Comparison of ENCODE assay signal across 1 cellular context in the genomic region with DNA sequence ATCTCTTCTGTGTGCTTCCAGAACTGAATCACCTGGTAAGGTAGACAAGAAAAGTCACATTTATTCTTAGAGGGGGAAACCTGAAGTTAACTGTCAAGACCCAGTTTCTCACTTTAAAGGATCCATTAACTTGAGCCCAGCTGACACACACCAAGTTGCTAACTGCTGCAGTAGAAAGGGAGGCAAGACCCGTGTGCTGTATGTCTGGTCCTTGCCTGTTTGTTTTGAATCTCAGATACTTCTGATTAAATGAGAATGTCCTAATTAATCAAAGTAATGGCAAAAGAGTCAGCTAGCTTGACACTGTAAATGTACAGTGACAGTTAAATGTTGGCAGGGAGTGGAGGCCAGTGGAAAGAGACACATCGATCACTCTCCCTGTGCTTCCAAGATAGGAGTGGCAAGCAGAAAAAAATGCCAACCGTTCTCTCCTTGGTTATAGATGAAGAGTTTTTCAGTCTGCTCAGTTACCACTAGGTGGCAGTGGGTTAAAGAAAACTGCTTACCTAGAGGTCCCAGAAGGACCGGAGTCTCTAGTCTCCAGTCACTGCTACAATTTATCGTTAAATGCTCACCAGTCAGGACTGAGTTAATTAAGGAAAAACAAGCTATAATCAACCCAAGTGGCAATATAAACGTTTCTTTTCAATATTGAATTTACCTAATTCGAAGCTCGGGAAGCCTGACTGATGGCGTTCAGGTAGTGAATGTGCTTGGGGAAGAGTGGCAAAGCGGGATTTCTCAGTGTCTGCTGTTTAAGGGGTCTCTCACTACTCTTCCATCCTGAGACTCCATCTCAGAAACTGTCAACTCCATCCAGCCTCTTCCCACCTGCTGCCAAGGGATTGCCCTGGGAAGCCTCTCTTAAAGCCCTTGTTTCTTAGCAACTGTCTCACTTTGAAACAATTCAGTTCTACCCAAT.
TF ChIP-seq lines count a peak whose summit lies in the region.

No MANE protein-coding gene starts in this region.

TF ChIP-seq in IMR-90, 13 proteins besides CTCF, POLR2A, EP300 and RAD21 (continued from another document):
- TF ChIP-seq FOS (IDR thresholded peaks at IDR 0.05; ENCODE audit: low read depth, low read length) (no peak), SMC3 (IDR thresholded peaks at IDR 0.05; ENCODE audit: low read depth, low read length) (peak; percentile 62), BHLHE40 (IDR thresholded peaks at IDR 0.05; ENCODE audit: low read depth, low read length) (no peak), NFE2L2 (IDR thresholded peaks at IDR 0.05; ENCODE audit: low read depth, low read length) (no peak)
- TF ChIP-seq, protein P1, sequence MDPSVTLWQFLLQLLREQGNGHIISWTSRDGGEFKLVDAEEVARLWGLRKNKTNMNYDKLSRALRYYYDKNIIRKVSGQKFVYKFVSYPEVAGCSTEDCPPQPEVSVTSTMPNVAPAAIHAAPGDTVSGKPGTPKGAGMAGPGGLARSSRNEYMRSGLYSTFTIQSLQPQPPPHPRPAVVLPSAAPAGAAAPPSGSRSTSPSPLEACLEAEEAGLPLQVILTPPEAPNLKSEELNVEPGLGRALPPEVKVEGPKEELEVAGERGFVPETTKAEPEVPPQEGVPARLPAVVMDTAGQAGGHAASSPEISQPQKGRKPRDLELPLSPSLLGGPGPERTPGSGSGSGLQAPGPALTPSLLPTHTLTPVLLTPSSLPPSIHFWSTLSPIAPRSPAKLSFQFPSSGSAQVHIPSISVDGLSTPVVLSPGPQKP (IDR thresholded peaks at IDR 0.05; ENCODE audit: borderline replicate concordance, low read depth, low read length): no peak
